Comparison of ENCODE assay signal across 19 cellular contexts in the genomic region with DNA sequence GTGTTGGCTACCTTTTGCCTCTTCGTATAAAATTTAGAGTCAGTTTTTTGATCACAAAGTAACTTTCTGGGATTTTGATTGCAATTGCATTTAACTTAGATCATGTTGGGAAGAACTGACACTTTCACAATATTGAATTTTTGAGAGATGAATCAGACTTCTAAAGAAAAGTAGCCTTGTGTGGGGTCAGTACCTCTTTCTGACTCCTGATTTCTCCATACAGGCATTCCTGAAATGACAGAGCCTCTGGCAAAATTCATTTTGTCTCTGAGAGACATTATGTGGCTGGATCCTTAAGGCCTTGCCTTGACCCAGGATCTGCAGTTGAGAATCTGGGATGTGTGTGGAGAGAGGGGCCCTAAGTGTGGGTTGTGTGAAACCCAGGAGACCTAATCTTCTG. TPM values are rescaled to one million over a fixed set of nuclear protein-coding genes. Genes with fewer than 3 reads are reported as not detected.
A peak's percentile ranks its signal among the peaks of the same experiment; 100 is the strongest.
DNase-seq lines count a peak whose midpoint lies in the region; ATAC-seq and TF ChIP-seq lines count a peak whose summit lies in the region.
"Had no signal": no experiment of that assay in that cellular context is flagged by ENCODE, and none has a peak within 500 bp of the region (broad histone marks: within the 10 kb centered on the region; RNA-seq: fewer than 3 reads in every experiment).

No MANE protein-coding gene starts in this region.

- H3K9me3 ChIP-seq in adrenal gland (replicated peaks in 1 of 3), result no peaks in the 10 kb centered on the region
- H3K9me3 ChIP-seq in prostate gland, result no peaks in the 10 kb centered on the region
- H3K9me3 ChIP-seq: heart left ventricle had no signal

- H3K27me3 ChIP-seq in adrenal gland, result no peaks in the 10 kb centered on the region
- H3K27me3 ChIP-seq in prostate gland (replicated peaks; ENCODE audit: insufficient read depth), result no peaks in the 10 kb centered on the region
- H3K27me3 ChIP-seq: heart left ventricle had no signal

- H3K36me3 ChIP-seq in adrenal gland (replicated peaks in 1 of 2) (no peaks in the 10 kb centered on the region), prostate gland (no peaks in the 10 kb centered on the region)

- no peak overlapping the region for H3K4me3 ChIP-seq in adrenal gland
- H3K4me3 ChIP-seq in foreskin fibroblast (ENCODE audit: low read depth in 1 of 2, low read length in 2 of 2), result no peak overlapping the region
- no peak overlapping the region for H3K4me3 ChIP-seq in prostate gland
- H3K4me3 ChIP-seq: heart left ventricle had no signal

- H3K4me1 ChIP-seq in adrenal gland (replicated peaks in 1 of 2) (peaks cover 15 to 30% of the 10 kb centered on the region in 2 donors), prostate gland (replicated peaks) (peaks cover 7% of the 10 kb centered on the region)

- DNase-seq in HCEC 1CT, result peak; percentile 69
- peak in 1 of 7 donors; percentile 23 for DNase-seq in adrenal gland
- DNase-seq in foreskin fibroblast, result peak; percentile 56 to 77
- no peak for DNase-seq in prostate gland (ENCODE audit: low spot score)
- DNase-seq in stimulated activated naive CD4-positive, alpha-beta T cell treated with Interleukin-2 at 50 U/mL for 16 hours (lab: John Stamatoyannopoulos, UW), result no peak
- no peak for DNase-seq in medulla oblongata (ENCODE audit: extremely low spot score)
- DNase-seq: activated CD4-positive, alpha-beta memory T cell treated with anti-CD3 and anti-CD28 coated beads, Interleukin-2, amount 10 ng/mL, durations not matched to agents 7 days and 5 days; activated naive CD8-positive, alpha-beta T cell treated with anti-CD3 and anti-CD28 coated beads, Interleukin-2, amount 50 U/mL, for 24 hours; activated T-cell treated with anti-CD3 and anti-CD28 coated beads, Interleukin-2, amount 50 U/mL, for 72 hours; CD4-positive, alpha-beta T cell; DMS79; heart left ventricle; KBM-7; midbrain; NCI-H1105 treated with DMSO at 0.1 percent for 48 hours; NCI-H2171; stimulated activated CD4-positive, alpha-beta T cell treated with anti-CD3 and anti-CD28 coated beads, Interleukin-4, amount 100 ng/mL, for 4 hours had no signal

- TF ChIP-seq POLR2A in adrenal gland (IDR thresholded peaks at IDR 0.05), result no peak
- TF ChIP-seq POLR2A in prostate gland (IDR thresholded peaks at IDR 0.05), result no peak

- intact Hi-C loops in adrenal gland (cut with DNase I) (no loop called here), prostate gland (cut with DNase I) (no loop called here)

- no peak for TF ChIP-seq CTCF in adrenal gland (IDR thresholded peaks at IDR 0.05)
- TF ChIP-seq CTCF in foreskin fibroblast (IDR thresholded peaks at IDR 0.05; ENCODE audit: low read depth, low read length), result no peak
- no peak for TF ChIP-seq CTCF in prostate gland (IDR thresholded peaks at IDR 0.05)

- WGBS in adrenal gland, 4 donors, result 45 to 62% (median 53%) methylated on average over 1 of the region's 1 CpG
- 97% methylated on average over 1 of the region's 1 CpG for WGBS in prostate gland

- peak overlapping the region in 4 of 5 donors; percentile 42 to 79 (median 64) for H3K27ac ChIP-seq in adrenal gland
- H3K27ac ChIP-seq in prostate gland, result no peak overlapping the region
- H3K27ac ChIP-seq: heart left ventricle had no signal

- no peak for ATAC-seq in GM18858 (IDR thresholded peaks at IDR 0.05; ENCODE audit: unreplicated experiment)
- ATAC-seq: activated naive CD8-positive, alpha-beta T cell treated with anti-CD3 and anti-CD28 coated beads, Interleukin-2, amount 50 U/mL, for 24 hours; activated T-cell treated with anti-CD3 and anti-CD28 coated beads, Interleukin-2, amount 50 U/mL, for 72 hours; heart left ventricle; Panc1 had no signal

RNA-seq across cellular contexts. Expression of a gene that starts 37.8 kb away (rescaled TPM):
- total RNA-seq in adrenal gland (10 to 100 TPM; 11.4 to 36.5 (median 20.7) TPM), prostate gland (10 to 100 TPM; 76.3 to 88.3 TPM)
- 10 to 100 TPM; 12.8 to 35.3 (median 21.2) TPM for polyA plus RNA-seq in adrenal gland

Comparison
In these comparisons a context has a peak if more than half of its experiments do, and no peak if none do; other contexts are left out.
1. DNase-seq: peak in HCEC 1CT (single experiment) and foreskin fibroblast (2 of 2); none in prostate gland (single experiment), stimulated activated naive CD4-positive, alpha-beta T cell treated with Interleukin-2 at 50 U/mL for 16 hours (single experiment) and medulla oblongata (single experiment).
2. H3K27ac ChIP-seq: peak in adrenal gland (4 of 5); none in prostate gland (0 of 2).